ENCODE assay signal across 19 cellular contexts in the genomic region with DNA sequence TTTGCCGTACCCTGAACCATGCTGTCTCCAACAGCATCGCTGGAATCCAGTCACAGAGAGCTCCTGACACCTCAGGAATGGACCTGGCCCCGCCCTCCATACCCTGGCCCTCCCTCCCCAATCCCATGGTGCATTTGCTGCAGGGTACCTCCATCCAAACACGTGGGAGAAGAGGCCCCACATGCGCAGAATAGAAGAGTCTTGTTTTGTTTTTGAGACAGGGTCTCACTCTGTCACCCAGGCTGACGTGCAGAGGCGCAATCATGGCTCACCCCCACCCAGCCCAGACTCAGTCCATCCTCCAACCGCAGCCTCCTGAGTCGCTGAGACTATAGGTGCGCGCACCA. TPM values are rescaled to one million over a fixed set of nuclear protein-coding genes. Genes with fewer than 3 reads are reported as not detected.
DNase-seq lines count a peak whose midpoint lies in the region; ATAC-seq and TF ChIP-seq lines count a peak whose summit lies in the region.
"Had no signal": no experiment of that assay in that cellular context is flagged by ENCODE, and none has a peak within 500 bp of the region (broad histone marks: within the 10 kb centered on the region; RNA-seq: fewer than 3 reads in every experiment).

No MANE protein-coding gene starts in this region.

- H4K8ac ChIP-seq in mesendoderm (ENCODE audit: low read depth, low read length) = no peak overlapping the region

- intact Hi-C loops in CD4-positive, alpha-beta T cell (cut with DNase I, micrococcal nuclease) = no loop called here

- no peak overlapping the region for H3K4me2 ChIP-seq in mesendoderm (ENCODE audit: low read length)

- H3K9ac ChIP-seq in mesendoderm (ENCODE audit: low read length) = no peak overlapping the region
- H3K9ac ChIP-seq: GM23248 had no signal

- no peak overlapping the region for H4K5ac ChIP-seq in mesendoderm (ENCODE audit: low read length)

- no peak overlapping the region for H3K27ac Mint-ChIP-seq in CD4-positive, alpha-beta T cell
- H3K27ac Mint-ChIP-seq in WTC11 = no peak overlapping the region
- H3K27ac Mint-ChIP-seq: HFFc6 had no signal

- no peak overlapping the region for H3K23ac ChIP-seq in mesendoderm (ENCODE audit: low read length)

- peaks cover 17% of the 10 kb centered on the region for H3K36me3 ChIP-seq in mesendoderm (ENCODE audit: control insufficient read depth, insufficient read depth, low read length)

- no peak for ATAC-seq in CD4-positive, alpha-beta T cell (ENCODE audit: poor library complexity)
- ATAC-seq in WTC11 = peak; percentile 9
- no peak for ATAC-seq in HG03097 (IDR thresholded peaks at IDR 0.05; ENCODE audit: low FRiP score, unreplicated experiment)
- no peak for ATAC-seq in HG03354 (IDR thresholded peaks at IDR 0.05; ENCODE audit: poor library complexity, severe bottlenecking, unreplicated experiment)
- ATAC-seq in GM18498 (IDR thresholded peaks at IDR 0.05; ENCODE audit: unreplicated experiment) = no peak

- H3K4me1 ChIP-seq in mesendoderm (ENCODE audit: control insufficient read depth, low read depth, low read length) = peaks cover 4% of the 10 kb centered on the region

- H2BK15ac ChIP-seq in mesendoderm (replicated peaks; ENCODE audit: low read depth) = no peak overlapping the region

- H3K79me2 ChIP-seq in mesendoderm (ENCODE audit: control insufficient read depth, insufficient read depth, low read length) = peaks cover 9% of the 10 kb centered on the region

- H2BK120ac ChIP-seq in mesendoderm (ENCODE audit: low read depth, low read length) = no peak overlapping the region

- no peak overlapping the region for H3K4ac ChIP-seq in mesendoderm (ENCODE audit: low read depth, low read length)

- WGBS in mesendoderm (ENCODE audit: extremely low coverage, insufficient coverage, low lambda C conversion rate) = no CpG with 5 or more reads among the region's 11 CpGs

- CTCF ChIA-PET in CD4-positive, alpha-beta T cell (lab: Charles Lee) = no interaction called here
- CTCF ChIA-PET in WTC11 (lab: Charles Lee) = interaction anchor here (1.0 to 1.6 kb wide), 4 partner anchors 13 to 33 kb away, joined by 3 to 8 read pairs (median 4); no protein-coding TSS in a partner anchor

- H3K27me3 Mint-ChIP-seq in CD4-positive, alpha-beta T cell = no peaks in the 10 kb centered on the region
- H3K27me3 Mint-ChIP-seq in WTC11 (ENCODE audit: low read depth) = no peaks in the 10 kb centered on the region

- POLR2A ChIA-PET in CD4-positive, alpha-beta T cell (lab: Charles Lee) = interaction anchor here (1.0 kb wide), 1 partner anchor 9 kb away, joined by 3 read pairs; no protein-coding TSS in a partner anchor
- POLR2A ChIA-PET in WTC11 (lab: Charles Lee) = interaction anchor here (1.0 kb wide), 1 partner anchor 27 kb away, joined by 4 read pairs; the partner anchor contains the start of genes POLR2L and TSPAN4

- no peak overlapping the region for H2AK5ac ChIP-seq in mesendoderm (ENCODE audit: low read length)

- no peaks in the 10 kb centered on the region for H3K9me3 Mint-ChIP-seq in CD4-positive, alpha-beta T cell
- no peaks in the 10 kb centered on the region for H3K9me3 Mint-ChIP-seq in WTC11
- H3K9me3 Mint-ChIP-seq: HFFc6 had no signal

- H3K4me3 ChIP-seq in mesendoderm (ENCODE audit: low read length) = no peak overlapping the region
- H3K4me3 ChIP-seq: GM23248 had no signal

- peaks cover 27% of the 10 kb centered on the region for H3K36me3 Mint-ChIP-seq in CD4-positive, alpha-beta T cell (ENCODE audit: low read depth)
- peaks cover 16% of the 10 kb centered on the region for H3K36me3 Mint-ChIP-seq in WTC11

- no peaks in the 10 kb centered on the region for H3K9me3 ChIP-seq in CD4-positive, alpha-beta T cell (ENCODE audit: control insufficient read depth, low read length)

- H3K27ac ChIP-seq in CD4-positive, alpha-beta T cell (ENCODE audit: low read depth, low read length) = no peak overlapping the region
- no peak overlapping the region for H3K27ac ChIP-seq in mesendoderm (ENCODE audit: low read depth, low read length)
- H3K27ac ChIP-seq: C4-2B, GM23248 had no signal

- H3K27me3 ChIP-seq in CD4-positive, alpha-beta T cell (ENCODE audit: control insufficient read depth, insufficient read depth, low read length) = no peaks in the 10 kb centered on the region
- no peaks in the 10 kb centered on the region for H3K27me3 ChIP-seq in mesendoderm (ENCODE audit: insufficient read depth, low read length, poor library complexity)

- H3K4me1 Mint-ChIP-seq in CD4-positive, alpha-beta T cell (ENCODE audit: low read depth) = peaks cover 14% of the 10 kb centered on the region
- peaks cover 15% of the 10 kb centered on the region for H3K4me1 Mint-ChIP-seq in WTC11

- no peak overlapping the region for H2BK5ac ChIP-seq in mesendoderm (ENCODE audit: low read length)

- no peak for TF ChIP-seq CTCF in CD4-positive, alpha-beta T cell (IDR thresholded peaks at IDR 0.05)
- no peak for TF ChIP-seq CTCF in WTC11 (IDR thresholded peaks at IDR 0.05)

- peak overlapping the region; percentile 15 for H3K4me3 Mint-ChIP-seq in CD4-positive, alpha-beta T cell
- H3K4me3 Mint-ChIP-seq in WTC11 = no peak overlapping the region
- H3K4me3 Mint-ChIP-seq: HFFc6 had no signal

- H3K18ac ChIP-seq in mesendoderm (ENCODE audit: low read length) = no peak overlapping the region

- H3K79me1 ChIP-seq in mesendoderm (ENCODE audit: low read length) = peaks cover 14% of the 10 kb centered on the region

- DNase-seq in DMS 273 (lab: John Stamatoyannopoulos, UW; ENCODE audit: unreplicated experiment) (peak; percentile 44), DMS 273 treated with DMSO at 0.1 percent for 48 hours (lab: John Stamatoyannopoulos, UW) (no peak), WTC11 (ENCODE audit: low spot score) (no peak), mesendoderm (peak; percentile 62)
- DNase-seq in CD4-positive, alpha-beta T cell = no peak
- DNase-seq: COR-L47, DMS79, GM23248, HFFc6, Karpas-422, MM.1S, NCI-H1105, NCI-H1694 treated with DMSO at 0.1 percent for 48 hours, NCI-H446, NCI-H748 treated with DMSO at 0.1 percent for 48 hours had no signal

- no peak overlapping the region for H3K56ac ChIP-seq in mesendoderm (ENCODE audit: low read length)

TF ChIP-seq in WTC11, 78 proteins besides CTCF, POLR2A, EP300 and RAD21 (continues in another document):
- TF ChIP-seq ETV6 (CRISPR knock-in tag; IDR thresholded peaks at IDR 0.05) (no peak), PRRX2 (CRISPR knock-in tag; IDR thresholded peaks at IDR 0.05) (no peak), NFYB (CRISPR knock-in tag; conservative IDR thresholded peaks at IDR 0.05; ENCODE audit: low read depth) (no peak), TCF7 (CRISPR knock-in tag; IDR thresholded peaks at IDR 0.05; ENCODE audit: low read depth) (no peak), NR1H2 (CRISPR knock-in tag; IDR thresholded peaks at IDR 0.05) (no peak), ERG (CRISPR knock-in tag; IDR thresholded peaks at IDR 0.05) (no peak), CREM (CRISPR knock-in tag; IDR thresholded peaks at IDR 0.05) (no peak), JAZF1 (CRISPR knock-in tag; IDR thresholded peaks at IDR 0.05) (no peak), KAT7 (CRISPR knock-in tag; IDR thresholded peaks at IDR 0.05; ENCODE audit: borderline replicate concordance) (no peak)
- TF ChIP-seq, protein P1, sequence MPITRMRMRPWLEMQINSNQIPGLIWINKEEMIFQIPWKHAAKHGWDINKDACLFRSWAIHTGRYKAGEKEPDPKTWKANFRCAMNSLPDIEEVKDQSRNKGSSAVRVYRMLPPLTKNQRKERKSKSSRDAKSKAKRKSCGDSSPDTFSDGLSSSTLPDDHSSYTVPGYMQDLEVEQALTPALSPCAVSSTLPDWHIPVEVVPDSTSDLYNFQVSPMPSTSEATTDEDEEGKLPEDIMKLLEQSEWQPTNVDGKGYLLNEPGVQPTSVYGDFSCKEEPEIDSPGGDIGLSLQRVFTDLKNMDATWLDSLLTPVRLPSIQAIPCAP (CRISPR knock-in tag; IDR thresholded peaks at IDR 0.05) = no peak
- TF ChIP-seq, protein P2, sequence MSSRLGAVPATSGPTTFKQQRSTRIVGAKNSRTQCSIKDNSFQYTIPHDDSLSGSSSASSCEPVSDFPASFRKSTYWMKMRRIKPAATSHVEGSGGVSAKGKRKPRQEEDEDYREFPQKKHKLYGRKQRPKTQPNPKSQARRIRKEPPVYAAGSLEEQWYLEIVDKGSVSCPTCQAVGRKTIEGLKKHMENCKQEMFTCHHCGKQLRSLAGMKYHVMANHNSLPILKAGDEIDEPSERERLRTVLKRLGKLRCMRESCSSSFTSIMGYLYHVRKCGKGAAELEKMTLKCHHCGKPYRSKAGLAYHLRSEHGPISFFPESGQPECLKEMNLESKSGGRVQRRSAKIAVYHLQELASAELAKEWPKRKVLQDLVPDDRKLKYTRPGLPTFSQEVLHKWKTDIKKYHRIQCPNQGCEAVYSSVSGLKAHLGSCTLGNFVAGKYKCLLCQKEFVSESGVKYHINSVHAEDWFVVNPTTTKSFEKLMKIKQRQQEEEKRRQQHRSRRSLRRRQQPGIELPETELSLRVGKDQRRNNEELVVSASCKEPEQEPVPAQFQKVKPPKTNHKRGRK (CRISPR knock-in tag; IDR thresholded peaks at IDR 0.05; ENCODE audit: borderline replicate concordance) = no peak

RNA-seq across cellular contexts. Expression of gene PNPLA2, which starts 2.3 kb away (rescaled TPM):
- total RNA-seq in CD4-positive, alpha-beta T cell = 100 to 1,000 TPM; 202 to 220 TPM
- total RNA-seq in WTC11 (2021) = 66.5 to 83.4 TPM (median 81.9 TPM) in 3 replicates
- polyA plus RNA-seq in mesendoderm (2013, experiment 1 of 2) = 25.3 TPM
- polyA plus RNA-seq in mesendoderm (2013, experiment 2 of 2) = 26.5 TPM

RNA-seq across cellular contexts. Expression of gene RPLP2, which starts 6.6 kb away (rescaled TPM):
- total RNA-seq in CD4-positive, alpha-beta T cell = 1,000 to 10,000 TPM; 5,234 to 5,390 TPM
- total RNA-seq in WTC11 (2021) = 2,582 to 2,814 TPM (median 2,761 TPM) in 3 replicates
- 5,392 TPM for polyA plus RNA-seq in mesendoderm (2013, experiment 1 of 2)
- polyA plus RNA-seq in mesendoderm (2013, experiment 2 of 2) = 5,255 TPM

RNA-seq across cellular contexts. Expression of gene CRACR2B, which starts 11.3 kb away (rescaled TPM):
- total RNA-seq in CD4-positive, alpha-beta T cell = under 1 TPM in 1 of 2 experiments, not detected in 1; 0.33 TPM
- 46.5 to 58.6 TPM (median 55.9 TPM) in 3 replicates for total RNA-seq in WTC11 (2021)
- 5.0 TPM for polyA plus RNA-seq in mesendoderm (2013, experiment 1 of 2)
- 4.8 TPM for polyA plus RNA-seq in mesendoderm (2013, experiment 2 of 2)

RNA-seq across cellular contexts. Expression of gene PIDD1, which starts 11.4 kb away (rescaled TPM):
- 10 to 100 TPM; 32.6 to 33.0 TPM for total RNA-seq in CD4-positive, alpha-beta T cell
- total RNA-seq in WTC11 (2021) = 54.9 to 59.4 TPM (median 56.8 TPM) in 3 replicates
- polyA plus RNA-seq in mesendoderm (2013, experiment 1 of 2) = 9.5 TPM
- polyA plus RNA-seq in mesendoderm (2013, experiment 2 of 2) = 9.2 TPM

RNA-seq across cellular contexts. Expression of gene CD151, which starts 16.3 kb away (rescaled TPM):
- 10 to 100 TPM; 20.2 to 20.8 TPM for total RNA-seq in CD4-positive, alpha-beta T cell
- 115 to 127 TPM (median 116 TPM) in 3 replicates for total RNA-seq in WTC11 (2021)
- 58.7 TPM for polyA plus RNA-seq in mesendoderm (2013, experiment 1 of 2)
- polyA plus RNA-seq in mesendoderm (2013, experiment 2 of 2) = 55.5 TPM

Comparison
In these comparisons a context has a peak if more than half of its experiments do, and no peak if none do; other contexts are left out.
1. DNase-seq: peak in DMS 273 (single experiment) and mesendoderm (single experiment); none in DMS 273 treated with DMSO at 0.1 percent for 48 hours (single experiment), CD4-positive, alpha-beta T cell (0 of 10) and WTC11 (single experiment).
2. RNA of gene CRACR2B, which starts 11.3 kb away (total RNA-seq): 46.5 to 58.6 TPM in WTC11; 0.33 TPM in CD4-positive, alpha-beta T cell; every median in the first group is over 10 times any median in the second.